In the genomic region with DNA sequence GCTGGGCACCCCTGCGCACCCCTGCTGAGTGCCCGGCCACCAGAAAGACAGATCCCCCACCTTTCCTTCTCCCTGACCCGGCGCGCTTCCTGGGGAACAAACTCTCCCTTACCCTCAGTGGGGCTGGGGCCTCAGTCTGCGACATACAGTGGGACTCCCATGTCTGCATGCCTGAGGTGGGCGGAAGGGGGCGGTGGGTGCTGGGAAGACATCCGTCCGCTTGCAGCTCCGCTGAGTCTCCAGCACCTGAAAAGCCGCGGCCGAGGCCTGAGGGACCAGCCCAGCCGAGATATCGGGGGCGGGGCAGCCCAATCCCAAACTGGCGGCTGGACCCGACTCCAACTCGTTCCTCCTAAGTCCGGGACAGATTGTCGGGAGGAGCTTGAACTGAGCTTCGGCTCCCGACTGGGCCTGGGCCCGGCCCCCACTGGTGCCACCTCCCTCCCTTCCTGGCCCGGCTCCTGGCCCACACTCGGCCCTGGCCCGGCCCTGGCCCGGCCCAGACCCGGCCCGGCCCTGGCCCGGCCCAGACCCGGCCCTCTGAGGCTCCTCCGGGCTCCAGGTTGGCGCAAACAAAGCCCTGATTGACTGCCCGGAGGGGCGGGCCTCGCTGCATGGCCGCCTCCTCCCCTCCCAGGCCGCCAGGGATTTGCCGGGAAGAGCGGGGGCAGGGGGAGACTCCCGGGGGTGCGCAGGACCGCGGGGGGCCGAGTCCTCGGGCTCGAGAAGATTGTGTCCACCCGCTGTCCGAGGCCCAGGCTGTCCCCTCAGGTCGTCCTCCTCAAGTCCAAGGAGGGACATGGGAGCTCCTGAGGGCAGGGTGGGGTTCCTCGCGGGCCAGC, we compare ENCODE assay signal across 8 cellular contexts. TPM values are rescaled to one million over a fixed set of nuclear protein-coding genes. Genes with fewer than 3 reads are reported as not detected.
DNase-seq lines count a peak whose midpoint lies in the region.

No MANE protein-coding gene starts in this region.

- H3K9ac ChIP-seq in mesendoderm (ENCODE audit: low read length) = peak overlapping the region; percentile 67

- H3K4ac ChIP-seq in mesendoderm (ENCODE audit: low read depth, low read length) = no peak overlapping the region

- H2AK5ac ChIP-seq in mesendoderm (ENCODE audit: low read length) = no peak overlapping the region

- DNase-seq in AG08396 (ENCODE audit: low spot score) = peak; percentile 79
- DNase-seq in HK-2 (ENCODE audit: unreplicated experiment) = peak; percentile 38
- DNase-seq in activated CD8-positive, alpha-beta memory T cell treated with anti-CD3 and anti-CD28 coated beads for 24 hours = peak; percentile 62
- no peak for DNase-seq in epithelial cell of prostate (ENCODE audit: low read depth, low spot score)
- DNase-seq in mesendoderm = peak; percentile 85
- DNase-seq in NOMO-1 treated with DMSO at 0.1 percent for 48 hours (lab: John Stamatoyannopoulos, UW; ENCODE audit: unreplicated experiment) = no peak
- DNase-seq in DMS153 treated with DMSO at 0.1 percent for 48 hours (lab: John Stamatoyannopoulos, UW; ENCODE audit: unreplicated experiment) = no peak

- no peaks in the 10 kb centered on the region for H3K36me3 ChIP-seq in mesendoderm (ENCODE audit: control insufficient read depth, insufficient read depth, low read length)

- H4K5ac ChIP-seq in mesendoderm (ENCODE audit: low read length) = no peak overlapping the region

- no peaks in the 10 kb centered on the region for H3K27me3 ChIP-seq in mesendoderm (ENCODE audit: insufficient read depth, low read length, poor library complexity)

- peak overlapping the region; percentile 88 for H3K18ac ChIP-seq in mesendoderm (ENCODE audit: low read length)

- H3K4me2 ChIP-seq in mesendoderm (ENCODE audit: low read length) = peak overlapping the region; percentile 76

- H3K79me2 ChIP-seq in mesendoderm (ENCODE audit: control insufficient read depth, insufficient read depth, low read length) = no peaks in the 10 kb centered on the region

- peak overlapping the region; percentile 78 for H3K27ac ChIP-seq in epithelial cell of prostate
- peak overlapping the region; percentile 79 for H3K27ac ChIP-seq in mesendoderm (ENCODE audit: low read depth, low read length)
- peak overlapping the region; percentile 78 for H3K27ac ChIP-seq in temporal lobe (ENCODE audit: low read depth, low read length)

- WGBS in mesendoderm (ENCODE audit: extremely low coverage, insufficient coverage, low lambda C conversion rate) = no CpG with 5 or more reads among the region's 54 CpGs

- H2BK120ac ChIP-seq in mesendoderm (ENCODE audit: low read depth, low read length) = no peak overlapping the region

- H3K79me1 ChIP-seq in mesendoderm (ENCODE audit: low read length) = no peaks in the 10 kb centered on the region

- H4K8ac ChIP-seq in mesendoderm (ENCODE audit: low read depth, low read length) = no peak overlapping the region

- no peak overlapping the region for H3K23ac ChIP-seq in mesendoderm (ENCODE audit: low read length)

- H3K4me1 ChIP-seq in mesendoderm (ENCODE audit: control insufficient read depth, low read depth, low read length) = no peaks in the 10 kb centered on the region

- H2BK5ac ChIP-seq in mesendoderm (ENCODE audit: low read length) = no peak overlapping the region

- H2BK15ac ChIP-seq in mesendoderm (replicated peaks; ENCODE audit: low read depth) = no peak overlapping the region

- H3K4me3 ChIP-seq in mesendoderm (ENCODE audit: low read length) = peak overlapping the region; percentile 3

- H3K56ac ChIP-seq in mesendoderm (ENCODE audit: low read length) = peak overlapping the region; percentile 85

RNA-seq across cellular contexts. Expression of a gene that starts 0.9 kb away (rescaled TPM):
- 11.1 TPM for polyA plus RNA-seq in mesendoderm (2013, experiment 1 of 2)
- polyA plus RNA-seq in mesendoderm (2013, experiment 2 of 2) = 11.2 TPM
- 16.2 TPM for total RNA-seq in temporal lobe

Comparison
In these comparisons a context has a peak if more than half of its experiments do, and no peak if none do; other contexts are left out.
1. DNase-seq: peak in AG08396 (single experiment), HK-2 (single experiment), activated CD8-positive, alpha-beta memory T cell treated with anti-CD3 and anti-CD28 coated beads for 24 hours (single experiment) and mesendoderm (single experiment); none in epithelial cell of prostate (single experiment), NOMO-1 treated with DMSO at 0.1 percent for 48 hours (single experiment) and DMS153 treated with DMSO at 0.1 percent for 48 hours (single experiment).
2. Peak in every context shown above with its lines, with median percentiles within 50 percentile points of each other: H3K27ac ChIP-seq.